In genomic region chr1:183633676-183634343, GRCh38 we compare ENCODE assay signal across 1 cellular context.
TF ChIP-seq lines count a peak whose summit lies in the region.

No MANE protein-coding gene starts in this region.

TF ChIP-seq in WTC11, 78 proteins besides CTCF, POLR2A, EP300 and RAD21 (continued from another document):
- TF ChIP-seq USF2 (CRISPR knock-in tag; IDR thresholded peaks at IDR 0.05) (no peak), IRF2 (CRISPR knock-in tag; IDR thresholded peaks at IDR 0.05; ENCODE audit: borderline replicate concordance, low read depth) (no peak), ZSCAN18 (CRISPR knock-in tag; IDR thresholded peaks at IDR 0.05) (no peak), ELF4 (CRISPR knock-in tag; IDR thresholded peaks at IDR 0.05; ENCODE audit: low read depth) (no peak), HMGXB4 (CRISPR knock-in tag; IDR thresholded peaks at IDR 0.05) (no peak), CBFB (CRISPR knock-in tag; IDR thresholded peaks at IDR 0.05; ENCODE audit: low read depth) (no peak), JAZF1 (CRISPR knock-in tag; IDR thresholded peaks at IDR 0.05) (no peak), ATF2 (CRISPR knock-in tag; IDR thresholded peaks at IDR 0.05; ENCODE audit: borderline replicate concordance, low read depth) (no peak), ERG (CRISPR knock-in tag; IDR thresholded peaks at IDR 0.05) (no peak), GRHL2 (CRISPR knock-in tag; IDR thresholded peaks at IDR 0.05; ENCODE audit: insufficient replicate concordance, severe bottlenecking) (no peak), HMGA2 (CRISPR knock-in tag; IDR thresholded peaks at IDR 0.05) (no peak)
